In genomic region chr1:87330201-87330953, GRCh38 we compare ENCODE assay signal across 8 cellular contexts. TPM values are rescaled to one million over a fixed set of nuclear protein-coding genes. Genes with fewer than 3 reads are reported as not detected.
A peak's percentile ranks its signal among the peaks of the same experiment; 100 is the strongest.
DNase-seq lines count a peak whose midpoint lies in the region; ATAC-seq and TF ChIP-seq lines count a peak whose summit lies in the region.

No MANE protein-coding gene starts in this region.

- H3K9me3 Mint-ChIP-seq in WTC11 (no peaks in the 10 kb centered on the region), natural killer cell (no peaks in the 10 kb centered on the region)

- POLR2A ChIA-PET in WTC11 (lab: Charles Lee) = interaction anchor here (0.9 to 3.4 kb wide), 5 partner anchors 16 to 416 kb away, joined by 3 to 20 read pairs (median 4); partner anchors contain the start of genes HS2ST1 and SELENOF

- H3K4me3 ChIP-seq in fibroblast of pulmonary artery (replicated peaks; ENCODE audit: low read depth, low read length) = peak overlapping the region; percentile 78

- intact Hi-C loops in natural killer cell (cut with micrococcal nuclease) = loop anchor here (5.0 to 10.0 kb wide), 2 partner anchors 418 to 626 kb away; partner anchors contain the start of genes HS2ST1, SELENOF and SH3GLB1

- peak overlapping the region; percentile 85 for H3K4me3 Mint-ChIP-seq in WTC11
- H3K4me3 Mint-ChIP-seq in natural killer cell = peak overlapping the region; percentile 95

- TF ChIP-seq CTCF in WTC11 (IDR thresholded peaks at IDR 0.05) (no peak), fibroblast of pulmonary artery (IDR thresholded peaks at IDR 0.05; ENCODE audit: low read length, missing control alignments) (no peak), natural killer cell (IDR thresholded peaks at IDR 0.05) (no peak)

- H3K4me1 Mint-ChIP-seq in WTC11 (peaks cover 42% of the 10 kb centered on the region), natural killer cell (peaks cover 59 to 63% of the 10 kb centered on the region in 2 donors)

- H3K27ac Mint-ChIP-seq in WTC11 (peak overlapping the region; percentile 99), natural killer cell (peak overlapping the region; percentile 88 to 98)

- H3K27me3 Mint-ChIP-seq in WTC11 (ENCODE audit: low read depth) = no peaks in the 10 kb centered on the region
- H3K27me3 Mint-ChIP-seq in natural killer cell (ENCODE audit: low read depth in 2 of 2) = no peaks in the 10 kb centered on the region

- CTCF ChIA-PET in WTC11 (lab: Charles Lee) = interaction anchor here (1.1 to 1.4 kb wide), 2 partner anchors 15 to 699 kb away, joined by 4 to 5 read pairs; no protein-coding TSS in a partner anchor

- no peak for ATAC-seq in WTC11
- no peak for ATAC-seq in natural killer cell
- ATAC-seq in GM21576 (IDR thresholded peaks at IDR 0.05; ENCODE audit: unreplicated experiment) = no peak
- ATAC-seq in HG02798 (IDR thresholded peaks at IDR 0.05; ENCODE audit: poor library complexity, unreplicated experiment) = no peak
- no peak for ATAC-seq in HG03565 (IDR thresholded peaks at IDR 0.05; ENCODE audit: unreplicated experiment)

- DNase-seq in DMS79 treated with DMSO at 0.1 percent for 48 hours (lab: John Stamatoyannopoulos, UW) (peak; percentile 59), KG1 (lab: John Stamatoyannopoulos, UW) (peak; percentile 28), WTC11 (ENCODE audit: low spot score) (peak; percentile 32), fibroblast of pulmonary artery (ENCODE audit: low read depth) (no peak), natural killer cell (no peak)

- H3K36me3 Mint-ChIP-seq in WTC11 = peaks cover 24% of the 10 kb centered on the region
- no peaks in the 10 kb centered on the region for H3K36me3 Mint-ChIP-seq in natural killer cell

TF ChIP-seq in WTC11, 78 proteins besides CTCF, POLR2A, EP300 and RAD21 (continues in another document):
- no peak for TF ChIP-seq E2F4 (CRISPR knock-in tag; IDR thresholded peaks at IDR 0.05; ENCODE audit: borderline replicate concordance, low read depth)
- TF ChIP-seq, protein P1, sequence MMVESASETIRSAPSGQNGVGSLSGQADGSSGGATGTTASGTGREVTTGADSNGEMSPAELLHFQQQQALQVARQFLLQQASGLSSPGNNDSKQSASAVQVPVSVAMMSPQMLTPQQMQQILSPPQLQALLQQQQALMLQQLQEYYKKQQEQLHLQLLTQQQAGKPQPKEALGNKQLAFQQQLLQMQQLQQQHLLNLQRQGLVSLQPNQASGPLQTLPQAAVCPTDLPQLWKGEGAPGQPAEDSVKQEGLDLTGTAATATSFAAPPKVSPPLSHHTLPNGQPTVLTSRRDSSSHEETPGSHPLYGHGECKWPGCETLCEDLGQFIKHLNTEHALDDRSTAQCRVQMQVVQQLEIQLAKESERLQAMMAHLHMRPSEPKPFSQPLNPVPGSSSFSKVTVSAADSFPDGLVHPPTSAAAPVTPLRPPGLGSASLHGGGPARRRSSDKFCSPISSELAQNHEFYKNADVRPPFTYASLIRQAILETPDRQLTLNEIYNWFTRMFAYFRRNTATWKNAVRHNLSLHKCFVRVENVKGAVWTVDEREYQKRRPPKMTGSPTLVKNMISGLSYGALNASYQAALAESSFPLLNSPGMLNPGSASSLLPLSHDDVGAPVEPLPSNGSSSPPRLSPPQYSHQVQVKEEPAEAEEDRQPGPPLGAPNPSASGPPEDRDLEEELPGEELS (CRISPR knock-in tag; IDR thresholded peaks at IDR 0.05) = no peak
- TF ChIP-seq ZBTB43 (CRISPR knock-in tag; IDR thresholded peaks at IDR 0.05) = no peak
- TF ChIP-seq, protein P2, sequence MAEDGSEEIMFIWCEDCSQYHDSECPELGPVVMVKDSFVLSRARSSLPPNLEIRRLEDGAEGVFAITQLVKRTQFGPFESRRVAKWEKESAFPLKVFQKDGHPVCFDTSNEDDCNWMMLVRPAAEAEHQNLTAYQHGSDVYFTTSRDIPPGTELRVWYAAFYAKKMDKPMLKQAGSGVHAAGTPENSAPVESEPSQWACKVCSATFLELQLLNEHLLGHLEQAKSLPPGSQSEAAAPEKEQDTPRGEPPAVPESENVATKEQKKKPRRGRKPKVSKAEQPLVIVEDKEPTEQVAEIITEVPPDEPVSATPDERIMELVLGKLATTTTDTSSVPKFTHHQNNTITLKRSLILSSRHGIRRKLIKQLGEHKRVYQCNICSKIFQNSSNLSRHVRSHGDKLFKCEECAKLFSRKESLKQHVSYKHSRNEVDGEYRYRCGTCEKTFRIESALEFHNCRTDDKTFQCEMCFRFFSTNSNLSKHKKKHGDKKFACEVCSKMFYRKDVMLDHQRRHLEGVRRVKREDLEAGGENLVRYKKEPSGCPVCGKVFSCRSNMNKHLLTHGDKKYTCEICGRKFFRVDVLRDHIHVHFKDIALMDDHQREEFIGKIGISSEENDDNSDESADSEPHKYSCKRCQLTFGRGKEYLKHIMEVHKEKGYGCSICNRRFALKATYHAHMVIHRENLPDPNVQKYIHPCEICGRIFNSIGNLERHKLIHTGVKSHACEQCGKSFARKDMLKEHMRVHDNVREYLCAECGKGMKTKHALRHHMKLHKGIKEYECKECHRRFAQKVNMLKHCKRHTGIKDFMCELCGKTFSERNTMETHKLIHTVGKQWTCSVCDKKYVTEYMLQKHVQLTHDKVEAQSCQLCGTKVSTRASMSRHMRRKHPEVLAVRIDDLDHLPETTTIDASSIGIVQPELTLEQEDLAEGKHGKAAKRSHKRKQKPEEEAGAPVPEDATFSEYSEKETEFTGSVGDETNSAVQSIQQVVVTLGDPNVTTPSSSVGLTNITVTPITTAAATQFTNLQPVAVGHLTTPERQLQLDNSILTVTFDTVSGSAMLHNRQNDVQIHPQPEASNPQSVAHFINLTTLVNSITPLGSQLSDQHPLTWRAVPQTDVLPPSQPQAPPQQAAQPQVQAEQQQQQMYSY (CRISPR knock-in tag; IDR thresholded peaks at IDR 0.05) = no peak
- TF ChIP-seq, protein P3, sequence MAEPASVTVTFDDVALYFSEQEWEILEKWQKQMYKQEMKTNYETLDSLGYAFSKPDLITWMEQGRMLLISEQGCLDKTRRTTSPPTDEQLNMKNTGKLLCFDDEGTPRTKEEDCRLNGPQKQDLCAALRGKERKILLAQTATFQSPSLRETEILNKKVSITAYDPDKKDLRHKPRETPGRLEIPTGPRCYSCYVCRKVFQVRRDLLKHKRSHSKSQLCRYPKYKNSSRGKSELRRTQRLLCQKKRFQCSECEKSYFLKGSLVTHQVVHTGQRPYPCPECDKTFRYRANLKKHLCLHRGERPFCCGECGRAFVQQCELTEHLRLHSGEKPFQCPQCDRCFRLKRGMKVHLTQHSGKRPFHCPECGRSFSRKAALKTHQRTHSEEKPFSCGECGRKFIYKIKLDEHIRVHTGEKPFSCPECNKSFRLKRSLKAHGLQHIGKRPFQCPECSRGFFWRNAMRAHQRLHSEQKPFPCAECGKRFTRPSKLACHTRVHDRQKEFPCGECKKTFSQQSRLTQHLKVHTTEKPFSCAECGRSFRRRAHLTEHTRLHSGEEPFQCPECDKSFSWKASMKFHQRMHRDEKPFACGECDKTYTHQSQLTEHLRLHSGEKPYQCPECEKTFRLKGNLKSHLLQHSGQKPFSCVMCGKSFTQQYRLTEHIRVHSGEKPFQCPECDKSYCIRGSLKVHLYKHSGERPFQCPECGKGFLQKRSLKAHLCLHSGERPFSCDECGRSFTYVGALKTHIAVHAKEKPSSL (CRISPR knock-in tag; conservative IDR thresholded peaks at IDR 0.05) = no peak
- TF ChIP-seq KAT7 (CRISPR knock-in tag; IDR thresholded peaks at IDR 0.05; ENCODE audit: borderline replicate concordance) = no peak
- no peak for TF ChIP-seq RORB (CRISPR knock-in tag; IDR thresholded peaks at IDR 0.05)
- no peak for TF ChIP-seq NFATC4 (CRISPR knock-in tag; IDR thresholded peaks at IDR 0.05)
- TF ChIP-seq PREB (CRISPR knock-in tag; IDR thresholded peaks at IDR 0.05; ENCODE audit: borderline replicate concordance) = no peak
- no peak for TF ChIP-seq ZNF396 (CRISPR knock-in tag; IDR thresholded peaks at IDR 0.05; ENCODE audit: borderline replicate concordance)
- no peak for TF ChIP-seq E2F5 (CRISPR knock-in tag; IDR thresholded peaks at IDR 0.05)
- TF ChIP-seq FOXJ3 (CRISPR knock-in tag; IDR thresholded peaks at IDR 0.05; ENCODE audit: borderline replicate concordance) = no peak
- TF ChIP-seq HMGA2 (CRISPR knock-in tag; IDR thresholded peaks at IDR 0.05) = no peak
- no peak for TF ChIP-seq ZNF416 (CRISPR knock-in tag; IDR thresholded peaks at IDR 0.05)

RNA-seq across cellular contexts. Expression of gene LMO4, which starts 1.7 kb away (rescaled TPM):
- total RNA-seq in WTC11 (2021) (72.5 to 88.9 TPM (median 73.7 TPM) in 3 replicates), natural killer cell (10 to 100 TPM; 38.2 to 50.1 (median 50.0) TPM)

Comparison
In these comparisons a context has a peak if more than half of its experiments do, and no peak if none do; other contexts are left out.
1. DNase-seq: peak in DMS79 treated with DMSO at 0.1 percent for 48 hours (single experiment), KG1 (single experiment) and WTC11 (single experiment); none in fibroblast of pulmonary artery (single experiment) and natural killer cell (single experiment).